Comparison of ENCODE assay signal across 14 cellular contexts in genomic region chr11:123525511-123525918, GRCh38.
A peak's percentile ranks its signal among the peaks of the same experiment; 100 is the strongest.
DNase-seq lines count a peak whose midpoint lies in the region; ATAC-seq and TF ChIP-seq lines count a peak whose summit lies in the region.
"Had no signal": no experiment of that assay in that cellular context is flagged by ENCODE, and none has a peak within 500 bp of the region (broad histone marks: within the 10 kb centered on the region; RNA-seq: fewer than 3 reads in every experiment).

No MANE protein-coding gene starts in this region.

- peak overlapping the region in 6 of 10 donors; percentile 5 to 43 (median 24) for H3K27ac ChIP-seq in heart right ventricle
- H3K27ac ChIP-seq in sigmoid colon = no peak overlapping the region
- H3K27ac ChIP-seq in trophoblast cell (ENCODE audit: low read depth, low read length) = no peak overlapping the region
- H3K27ac ChIP-seq: prostate gland had no signal

- peaks cover 0 to 8% (median 0%) of the 10 kb centered on the region in 11 donors for H3K9me3 ChIP-seq in heart right ventricle
- H3K9me3 ChIP-seq in sigmoid colon = no peaks in the 10 kb centered on the region
- H3K9me3 ChIP-seq in trophoblast cell (ENCODE audit: insufficient read depth, low read depth, low read length) = no peaks in the 10 kb centered on the region
- H3K9me3 ChIP-seq: prostate gland had no signal

- H4K8ac ChIP-seq in trophoblast cell (ENCODE audit: low read depth, low read length) = no peak overlapping the region

- H3K23ac ChIP-seq in trophoblast cell (ENCODE audit: low read length) = no peak overlapping the region

- no peak overlapping the region for H3K9ac ChIP-seq in trophoblast cell (ENCODE audit: low read length)

- H3K27me3 ChIP-seq in heart right ventricle (peaks cover 0 to 5% (median 0%) of the 10 kb centered on the region in 7 donors), sigmoid colon (peaks cover 0 to 11% (median 0%) of the 10 kb centered on the region in 3 donors), trophoblast cell (ENCODE audit: insufficient read depth, low read length) (no peaks in the 10 kb centered on the region)

- intact Hi-C loops in heart right ventricle (cut with DNase I) (no loop called here), sigmoid colon (cut with DNase I) (no loop called here)

- peak overlapping the region; percentile 61 for H3K27ac Mint-ChIP-seq in HFFc6
- H3K27ac Mint-ChIP-seq: activated CD4-positive, alpha-beta memory T cell treated with anti-CD3 and anti-CD28 coated beads for 36 hours; effector memory CD8-positive, alpha-beta T cell; mesothelial cell of epicardium had no signal

- peaks cover 17% of the 10 kb centered on the region for H3K36me3 Mint-ChIP-seq in HFFc6 (ENCODE audit: low read depth)

- no peak for TF ChIP-seq CTCF in HFFc6 (IDR thresholded peaks at IDR 0.05)
- TF ChIP-seq CTCF in heart right ventricle (IDR thresholded peaks at IDR 0.05) = no peak
- no peak for TF ChIP-seq CTCF in sigmoid colon (IDR thresholded peaks at IDR 0.05)

- no peak overlapping the region for H2AK5ac ChIP-seq in trophoblast cell (ENCODE audit: low read length)

- H3K9me3 Mint-ChIP-seq in HFFc6 = no peaks in the 10 kb centered on the region
- H3K9me3 Mint-ChIP-seq: effector memory CD8-positive, alpha-beta T cell had no signal

- H2BK120ac ChIP-seq in trophoblast cell (ENCODE audit: insufficient read depth, low read length, poor library complexity) = no peak overlapping the region

- no peak overlapping the region for H2BK12ac ChIP-seq in trophoblast cell (ENCODE audit: low read length)

- no peak for TF ChIP-seq POLR2A in sigmoid colon (IDR thresholded peaks at IDR 0.05)

- H3K4me3 Mint-ChIP-seq in HFFc6 = no peak overlapping the region
- H3K4me3 Mint-ChIP-seq: activated CD4-positive, alpha-beta memory T cell treated with anti-CD3 and anti-CD28 coated beads for 36 hours; effector memory CD8-positive, alpha-beta T cell; mesothelial cell of epicardium; T-helper 2 cell treated with Interferon-gamma antibody and Interleukin-4, amounts not matched to agents 5 μg/mL and 100 μg/mL, for 36 hours had no signal

- H3K14ac ChIP-seq in trophoblast cell (ENCODE audit: low read length) = no peak overlapping the region

- WGBS in heart right ventricle, 2 donors = 38 to 51% methylated on average over 11 of the region's 11 CpGs
- WGBS in sigmoid colon, 2 donors = 22 to 59% methylated on average over 11 of the region's 11 CpGs
- WGBS in trophoblast cell (ENCODE audit: extremely low coverage, insufficient coverage, insufficient read length) = no CpG with 5 or more reads among the region's 11 CpGs

- H3K4me1 ChIP-seq in heart right ventricle (peaks cover 0 to 34% (median 4%) of the 10 kb centered on the region in 9 donors), sigmoid colon (no peaks in the 10 kb centered on the region), trophoblast cell (ENCODE audit: control insufficient read depth in 1 of 2, insufficient read depth in 2 of 2, low read length in 2 of 2) (no peaks in the 10 kb centered on the region)
- H3K4me1 ChIP-seq: prostate gland had no signal

- H2AFZ ChIP-seq in trophoblast cell (ENCODE audit: insufficient read depth, low read length, poor library complexity) = no peak overlapping the region

- peaks cover 46% of the 10 kb centered on the region for H3K4me1 Mint-ChIP-seq in HFFc6 (ENCODE audit: low read depth)

- ATAC-seq in heart right ventricle (peak in 7 of 8 donors; percentile 34 to 62 (median 52)), HG03280 (IDR thresholded peaks at IDR 0.05; ENCODE audit: unreplicated experiment) (no peak)
- ATAC-seq: effector memory CD8-positive, alpha-beta T cell had no signal

- no peak overlapping the region for H2BK5ac ChIP-seq in trophoblast cell (ENCODE audit: low read depth, low read length, poor library complexity)

- H4K91ac ChIP-seq in trophoblast cell (ENCODE audit: low read depth, low read length) = no peak overlapping the region

- H3K79me2 ChIP-seq in trophoblast cell (ENCODE audit: control insufficient read depth, insufficient read depth, low read length, poor library complexity) = no peaks in the 10 kb centered on the region

- no peak overlapping the region for H4K12ac ChIP-seq in trophoblast cell (ENCODE audit: low read depth, low read length)

- no peak overlapping the region for H3K18ac ChIP-seq in trophoblast cell (ENCODE audit: low read length)

- H3K4ac ChIP-seq in trophoblast cell (ENCODE audit: low read depth, low read length) = no peak overlapping the region

- H3K36me3 ChIP-seq in heart right ventricle (no peaks in the 10 kb centered on the region), sigmoid colon (no peaks in the 10 kb centered on the region), trophoblast cell (ENCODE audit: control insufficient read depth in 1 of 2, insufficient read depth in 2 of 2, low read length in 2 of 2) (no peaks in the 10 kb centered on the region)
- H3K36me3 ChIP-seq: prostate gland had no signal

- no peak for TF ChIP-seq EP300 in sigmoid colon (IDR thresholded peaks at IDR 0.05)

- no peak for DNase-seq in HFFc6
- DNase-seq in astrocyte of the hippocampus (ENCODE audit: low read depth, low spot score) = peak; percentile 42
- no peak for DNase-seq in heart right ventricle
- no peak for DNase-seq in sigmoid colon
- no peak for DNase-seq in NCI-H446 treated with DMSO at 0.1 percent for 48 hours (lab: John Stamatoyannopoulos, UW)
- no peak for DNase-seq in trophoblast cell
- DNase-seq: activated CD4-positive, alpha-beta memory T cell treated with anti-CD3 and anti-CD28 coated beads for 36 hours; activated naive CD4-positive, alpha-beta T cell; effector memory CD8-positive, alpha-beta T cell; NCI-H2171 had no signal

- H3K79me1 ChIP-seq in trophoblast cell (ENCODE audit: low read length) = no peaks in the 10 kb centered on the region

- H3K4me2 ChIP-seq in trophoblast cell (ENCODE audit: low read length) = no peak overlapping the region

- peak overlapping the region in 7 of 10 donors; percentile 15 to 43 (median 40) for H3K4me3 ChIP-seq in heart right ventricle
- H3K4me3 ChIP-seq in sigmoid colon = peak overlapping the region in 3 of 4 donors; percentile 20 to 22 (median 21)
- H3K4me3 ChIP-seq in trophoblast cell (ENCODE audit: low read depth, low read length) = no peak overlapping the region
- H3K4me3 ChIP-seq: prostate gland had no signal

- H3K27me3 Mint-ChIP-seq in HFFc6 (ENCODE audit: insufficient read depth) = peaks cover 4% of the 10 kb centered on the region
- H3K27me3 Mint-ChIP-seq: activated CD4-positive, alpha-beta memory T cell treated with anti-CD3 and anti-CD28 coated beads for 36 hours; effector memory CD8-positive, alpha-beta T cell had no signal

Comparison
In these comparisons a context has a peak if more than half of its experiments do, and no peak if none do; other contexts are left out.
1. H3K27ac ChIP-seq: peak in heart right ventricle (6 of 10); none in sigmoid colon (0 of 4) and trophoblast cell (single experiment).